Comparison of ENCODE assay signal across 1 cellular context in the genomic region with DNA sequence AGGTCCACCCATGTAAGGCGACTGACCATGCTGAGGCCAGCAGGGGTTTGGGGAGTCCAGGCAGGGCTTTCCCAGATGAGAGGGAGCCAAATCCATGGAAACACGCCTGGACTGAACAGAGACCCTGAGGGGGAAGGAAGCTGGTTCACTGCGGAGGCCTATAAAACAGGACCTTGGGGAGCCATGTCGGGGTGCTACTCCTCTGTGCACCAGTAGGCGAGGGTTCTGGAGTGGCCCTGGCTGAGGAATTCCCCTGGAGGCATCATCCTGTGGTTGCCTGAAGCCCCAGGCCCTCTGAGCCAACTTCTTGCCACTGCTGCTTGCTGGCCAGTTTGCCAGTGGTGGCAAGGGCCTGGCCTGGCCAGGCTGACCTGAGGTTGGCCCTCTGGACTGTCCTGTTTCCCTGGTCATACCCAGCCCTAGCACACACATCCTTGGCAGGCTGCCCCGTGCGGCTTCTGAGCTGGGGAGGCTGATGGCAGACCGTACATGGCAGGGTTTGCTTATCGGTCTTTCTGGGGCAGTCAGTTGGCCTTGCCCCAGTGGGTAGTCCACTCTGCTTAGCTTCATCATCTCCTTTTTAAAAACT.
TF ChIP-seq lines count a peak whose summit lies in the region.

No MANE protein-coding gene starts in this region.

TF ChIP-seq in GM23338, 12 proteins besides CTCF, POLR2A, EP300 and RAD21 (continued from another document):
- no peak for TF ChIP-seq EZH2phosphoT487 (IDR thresholded peaks at IDR 0.05; ENCODE audit: unreplicated experiment)
